ENCODE assay signal across 1 cellular context in genomic region chrX:101080326-101080725, GRCh38.
TF ChIP-seq lines count a peak whose summit lies in the region.

No MANE protein-coding gene starts in this region.

TF ChIP-seq in IMR-90, 13 proteins besides CTCF, POLR2A, EP300 and RAD21:
- TF ChIP-seq FOS (IDR thresholded peaks at IDR 0.05; ENCODE audit: low read depth, low read length) (no peak), NFE2L2 (IDR thresholded peaks at IDR 0.05; ENCODE audit: low read depth, low read length) (no peak), CHD1 (IDR thresholded peaks at IDR 0.05; ENCODE audit: low read depth, low read length) (no peak), ELK1 (IDR thresholded peaks at IDR 0.05; ENCODE audit: borderline replicate concordance, low read depth, low read length) (no peak)
TF ChIP-seq in IMR-90: peak in this region for 0.
